In genomic region chr5:167702014-167702413, GRCh38 we compare ENCODE assay signal across 1 cellular context.
TF ChIP-seq lines count a peak whose summit lies in the region.

No MANE protein-coding gene starts in this region.

TF ChIP-seq in IMR-90, 13 proteins besides CTCF, POLR2A, EP300 and RAD21 (continued from another document):
- TF ChIP-seq RFX5 (IDR thresholded peaks at IDR 0.05; ENCODE audit: low read depth, low read length) (no peak), BHLHE40 (IDR thresholded peaks at IDR 0.05; ENCODE audit: low read depth, low read length) (no peak), SMC3 (IDR thresholded peaks at IDR 0.05; ENCODE audit: low read depth, low read length) (no peak), RCOR1 (IDR thresholded peaks at IDR 0.05; ENCODE audit: insufficient replicate concordance, low read length) (no peak), ELK1 (IDR thresholded peaks at IDR 0.05; ENCODE audit: borderline replicate concordance, low read depth, low read length) (no peak), MAZ (IDR thresholded peaks at IDR 0.05; ENCODE audit: borderline replicate concordance, low read depth, low read length) (no peak), MXI1 (IDR thresholded peaks at IDR 0.05; ENCODE audit: borderline replicate concordance, low read depth, low read length) (no peak), CEBPB (IDR thresholded peaks at IDR 0.05; ENCODE audit: low read depth, low read length) (no peak)
